Comparison of ENCODE assay signal across 12 cellular contexts in the genomic region with DNA sequence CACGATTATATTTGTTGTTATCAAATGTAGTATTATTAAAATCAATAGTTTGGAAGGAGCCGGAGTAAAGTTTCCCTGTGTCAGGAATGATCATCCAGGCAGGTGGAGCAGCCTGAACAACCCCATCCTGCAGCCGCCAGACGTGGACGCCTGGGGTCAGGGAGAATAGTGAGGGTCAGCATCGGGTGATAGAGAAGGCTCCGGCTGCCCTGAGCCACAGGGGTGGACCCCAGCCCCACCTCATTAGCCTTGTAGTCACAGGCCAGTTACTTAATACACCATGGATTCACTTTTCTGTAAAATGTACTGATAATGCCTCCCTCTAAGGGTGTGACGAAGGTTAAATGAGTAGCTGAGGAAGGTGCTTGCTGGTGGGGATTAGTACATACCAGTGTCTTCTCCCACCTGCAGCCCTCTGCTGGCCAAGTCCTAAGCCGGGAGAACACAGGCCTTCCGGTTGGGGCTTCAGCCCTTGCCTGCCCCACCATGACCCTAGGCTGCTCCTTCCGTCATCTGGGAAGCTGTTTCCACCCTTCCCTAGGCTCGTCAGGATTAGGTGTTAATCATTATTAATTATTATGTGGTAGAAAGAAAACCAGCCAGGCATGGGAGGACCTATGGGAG. TPM values are rescaled to one million over a fixed set of nuclear protein-coding genes. Genes with fewer than 3 reads are reported as not detected.
DNase-seq lines count a peak whose midpoint lies in the region; ATAC-seq, FAIRE-seq and TF ChIP-seq lines count a peak whose summit lies in the region.
"Had no signal": no experiment of that assay in that cellular context is flagged by ENCODE, and none has a peak within 500 bp of the region (broad histone marks: within the 10 kb centered on the region; RNA-seq: fewer than 3 reads in every experiment).

No MANE protein-coding gene starts in this region.

- H3K4me3 Mint-ChIP-seq in T-helper 1 cell treated with Interleukin-12 subunit alpha and Interleukin-12 subunit beta and Interleukin-4 antibody, amounts not matched to agents 30 μg/mL and 1 μg/mL, for 36 hours: peak overlapping the region; percentile 64
- H3K4me3 Mint-ChIP-seq in central memory CD8-positive, alpha-beta T cell: no peak overlapping the region
- H3K4me3 Mint-ChIP-seq: memory B cell had no signal

- H3K27me3 Mint-ChIP-seq in T-helper 1 cell treated with Interleukin-12 subunit alpha and Interleukin-12 subunit beta and Interleukin-4 antibody, amounts not matched to agents 30 μg/mL and 1 μg/mL, for 36 hours (ENCODE audit: low read depth): no peaks in the 10 kb centered on the region
- no peaks in the 10 kb centered on the region for H3K27me3 Mint-ChIP-seq in central memory CD8-positive, alpha-beta T cell
- H3K27me3 Mint-ChIP-seq: memory B cell had no signal

- no peaks in the 10 kb centered on the region for H3K4me1 ChIP-seq in sigmoid colon

- DNase-seq in T-helper 1 cell (no peak), NCI-H82 (lab: John Stamatoyannopoulos, UW) (peak; percentile 87), sigmoid colon (peak; percentile 56), GM19239 (ENCODE audit: insufficient read length, low spot score) (no peak), NCI-H774 (lab: John Stamatoyannopoulos, UW) (no peak), RKO (ENCODE audit: low spot score) (no peak)
- no peak for DNase-seq in central memory CD8-positive, alpha-beta T cell (ENCODE audit: low spot score in 2 of 2)
- DNase-seq: foreskin melanocyte, MG63 had no signal

- H3K27me3 ChIP-seq in sigmoid colon: no peaks in the 10 kb centered on the region
- H3K27me3 ChIP-seq: MG63 had no signal

- no peak for TF ChIP-seq POLR2A in sigmoid colon (IDR thresholded peaks at IDR 0.05)

- peak overlapping the region; percentile 83 for H3K27ac Mint-ChIP-seq in T-helper 1 cell treated with Interleukin-12 subunit alpha and Interleukin-12 subunit beta and Interleukin-4 antibody, amounts not matched to agents 30 μg/mL and 1 μg/mL, for 36 hours
- H3K27ac Mint-ChIP-seq in central memory CD8-positive, alpha-beta T cell (ENCODE audit: low read depth): no peak overlapping the region
- H3K27ac Mint-ChIP-seq: memory B cell had no signal

- no peak for TF ChIP-seq EP300 in sigmoid colon (IDR thresholded peaks at IDR 0.05)

- no peak for FAIRE-seq in GM19239 (lab: Jason Lieb, UNC)

- H3K4me3 ChIP-seq in sigmoid colon: no peak overlapping the region
- H3K4me3 ChIP-seq: MG63, smooth muscle cell had no signal

- peak; percentile 32 for ATAC-seq in central memory CD8-positive, alpha-beta T cell (replicated peaks; ENCODE audit: extremely low read depth, poor library complexity, severe bottlenecking)

- H3K36me3 Mint-ChIP-seq in T-helper 1 cell treated with Interleukin-12 subunit alpha and Interleukin-12 subunit beta and Interleukin-4 antibody, amounts not matched to agents 30 μg/mL and 1 μg/mL, for 36 hours (ENCODE audit: low read depth): peaks cover 69% of the 10 kb centered on the region
- H3K36me3 Mint-ChIP-seq in central memory CD8-positive, alpha-beta T cell (ENCODE audit: insufficient read depth): peaks cover 52% of the 10 kb centered on the region

- WGBS in sigmoid colon, 2 donors: 86% methylated on average over 12 of the region's 12 CpGs

- H3K9me3 ChIP-seq in sigmoid colon: no peaks in the 10 kb centered on the region
- H3K9me3 ChIP-seq: MG63 had no signal

- peaks cover 0 to 74% (median 23%) of the 10 kb centered on the region in 4 donors for H3K36me3 ChIP-seq in sigmoid colon

- intact Hi-C loops in sigmoid colon (cut with DNase I): no loop called here

- H3K27ac ChIP-seq in sigmoid colon: no peak overlapping the region

- TF ChIP-seq CTCF in sigmoid colon (IDR thresholded peaks at IDR 0.05): no peak

- H3K4me1 Mint-ChIP-seq in T-helper 1 cell treated with Interleukin-12 subunit alpha and Interleukin-12 subunit beta and Interleukin-4 antibody, amounts not matched to agents 30 μg/mL and 1 μg/mL, for 36 hours (ENCODE audit: low read depth): peaks cover 52% of the 10 kb centered on the region
- peaks cover 20% of the 10 kb centered on the region for H3K4me1 Mint-ChIP-seq in central memory CD8-positive, alpha-beta T cell

- no peaks in the 10 kb centered on the region for H3K9me3 Mint-ChIP-seq in T-helper 1 cell treated with Interleukin-12 subunit alpha and Interleukin-12 subunit beta and Interleukin-4 antibody, amounts not matched to agents 30 μg/mL and 1 μg/mL, for 36 hours
- H3K9me3 Mint-ChIP-seq in central memory CD8-positive, alpha-beta T cell: no peaks in the 10 kb centered on the region
- H3K9me3 Mint-ChIP-seq: memory B cell had no signal

RNA-seq across cellular contexts. Expression of a gene that starts 14.9 kb away (rescaled TPM):
- total RNA-seq in sigmoid colon: under 1 TPM in 3 of 4 donors, not detected in 1; 0.36 to 0.54 (median 0.49) TPM
- polyA plus RNA-seq in sigmoid colon: under 1 TPM in 1 of 3 donors, not detected in 2; 0.17 TPM

RNA-seq across cellular contexts. Expression of a gene that starts 21.5 kb away (rescaled TPM):
- total RNA-seq in sigmoid colon: 1 to 10 TPM; 7.5 to 8.6 (median 8.4) TPM
- polyA plus RNA-seq in sigmoid colon: 10 to 100 TPM in 1 of 3 donors, 1 to 10 TPM in 2; 1.2 to 10.4 (median 3.9) TPM

RNA-seq across cellular contexts. Expression of a gene that starts 52.8 kb away (rescaled TPM):
- total RNA-seq in sigmoid colon: 10 to 100 TPM; 26.7 to 39.3 (median 34.4) TPM
- polyA plus RNA-seq in sigmoid colon: 10 to 100 TPM; 27.0 to 49.0 (median 33.5) TPM

Comparison
In these comparisons a context has a peak if more than half of its experiments do, and no peak if none do; other contexts are left out.
1. DNase-seq: peak in NCI-H82 (single experiment) and sigmoid colon (single experiment); none in T-helper 1 cell (0 of 5), central memory CD8-positive, alpha-beta T cell (0 of 2), GM19239 (single experiment), NCI-H774 (single experiment) and RKO (single experiment).